Comparison of ENCODE assay signal across 9 cellular contexts in the genomic region with DNA sequence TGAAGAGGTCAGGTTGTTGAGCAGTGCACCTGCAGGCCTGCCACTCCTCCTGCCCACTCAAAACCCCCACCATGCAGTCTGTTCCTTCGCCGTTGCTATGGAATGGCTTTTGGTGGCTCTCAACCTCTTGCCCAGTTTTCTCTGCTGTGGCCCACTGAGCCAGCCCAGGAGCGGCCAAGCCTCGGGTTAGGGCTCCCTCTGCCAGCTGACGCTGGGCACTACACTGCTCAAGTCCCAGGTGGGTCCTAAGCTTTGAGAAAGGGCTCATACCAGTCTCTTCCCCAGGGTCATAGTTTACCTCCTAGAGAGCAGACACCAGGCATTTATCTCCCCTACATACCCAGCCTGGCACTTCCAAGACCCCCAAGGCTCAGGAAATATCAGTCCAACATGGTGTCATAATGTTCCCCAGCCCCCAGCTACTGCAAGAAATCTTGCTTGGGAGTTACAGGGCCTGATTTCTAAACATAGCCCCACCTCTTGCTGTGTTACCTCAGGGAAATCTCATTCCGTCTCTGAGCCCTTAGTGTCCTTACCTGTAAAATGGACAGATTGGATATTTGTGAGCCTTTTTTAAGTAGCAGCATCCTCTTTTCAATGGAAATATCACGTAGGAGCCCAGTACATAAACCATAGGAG. TPM values are rescaled to one million over a fixed set of nuclear protein-coding genes. Genes with fewer than 3 reads are reported as not detected.
DNase-seq lines count a peak whose midpoint lies in the region; ATAC-seq and TF ChIP-seq lines count a peak whose summit lies in the region.
"Had no signal": no experiment of that assay in that cellular context is flagged by ENCODE, and none has a peak within 500 bp of the region (broad histone marks: within the 10 kb centered on the region; RNA-seq: fewer than 3 reads in every experiment).

No MANE protein-coding gene starts in this region.

- peak overlapping the region in 2 of 7 donors; percentile 11 to 13 for H3K27ac Mint-ChIP-seq in CD14-positive monocyte

- no peaks in the 10 kb centered on the region for H3K36me3 Mint-ChIP-seq in CD14-positive monocyte
- H3K36me3 Mint-ChIP-seq: naive B cell had no signal

- no peaks in the 10 kb centered on the region for H3K4me1 Mint-ChIP-seq in CD14-positive monocyte
- H3K4me1 Mint-ChIP-seq: naive B cell had no signal

- peak; percentile 68 for ATAC-seq in GM18909 (IDR thresholded peaks at IDR 0.05; ENCODE audit: poor library complexity, unreplicated experiment)
- peak; percentile 82 for ATAC-seq in left lobe of liver

- peak; percentile 18 for TF ChIP-seq CTCF in CD14-positive monocyte (IDR thresholded peaks at IDR 0.05)

- H3K27me3 Mint-ChIP-seq in CD14-positive monocyte (ENCODE audit: low read depth in 3 of 3), result peaks cover 0 to 1% (median 0%) of the 10 kb centered on the region in 3 donors
- H3K27me3 Mint-ChIP-seq: naive B cell had no signal

- intact Hi-C loops in CD14-positive monocyte (cut with micrococcal nuclease), result no loop called here

- DNase-seq in CD14-positive monocyte (ENCODE audit: low spot score) (no peak), HPDE6-E6E7 (ENCODE audit: extremely low spot score) (peak; percentile 63), RPMI8226 (peak; percentile 72), cerebellar cortex (ENCODE audit: low spot score) (peak; percentile 78), left lobe of liver (ENCODE audit: low spot score) (peak; percentile 53), superior temporal gyrus (ENCODE audit: extremely low spot score) (peak; percentile 85)
- no peak for DNase-seq in activated CD4-positive, CD25-positive, alpha-beta regulatory T cell (lab: John Stamatoyannopoulos, UW)
- DNase-seq: naive B cell had no signal

- no peak overlapping the region for H3K4me3 Mint-ChIP-seq in CD14-positive monocyte
- H3K4me3 Mint-ChIP-seq: naive B cell had no signal

- H3K9me3 Mint-ChIP-seq in CD14-positive monocyte, result no peaks in the 10 kb centered on the region
- H3K9me3 Mint-ChIP-seq: naive B cell had no signal

RNA-seq across cellular contexts. Expression of gene TSPAN11, which starts 59.4 kb away (rescaled TPM):
- polyA plus RNA-seq in CD14-positive monocyte, result not detected
- total RNA-seq in left lobe of liver, result 0.93 TPM

Comparison
In these comparisons a context has a peak if more than half of its experiments do, and no peak if none do; other contexts are left out.
1. DNase-seq: peak in HPDE6-E6E7 (single experiment), RPMI8226 (single experiment), cerebellar cortex (single experiment), left lobe of liver (single experiment) and superior temporal gyrus (single experiment); none in CD14-positive monocyte (single experiment) and activated CD4-positive, CD25-positive, alpha-beta regulatory T cell (0 of 4).